ENCODE assay signal across 9 cellular contexts in genomic region chr1:246782120-246782900, GRCh38. TPM values are rescaled to one million over a fixed set of nuclear protein-coding genes. Genes with fewer than 3 reads are reported as not detected.
DNase-seq lines count a peak whose midpoint lies in the region; ATAC-seq and TF ChIP-seq lines count a peak whose summit lies in the region.
"Had no signal": no experiment of that assay in that cellular context is flagged by ENCODE, and none has a peak within 500 bp of the region (broad histone marks: within the 10 kb centered on the region; RNA-seq: fewer than 3 reads in every experiment).

No MANE protein-coding gene starts in this region.

- TF ChIP-seq EP300 in SK-N-SH (IDR thresholded peaks at IDR 0.05; ENCODE audit: borderline replicate concordance in 1 of 2, low read depth in 1 of 2, low read length in 1 of 2): no peak

- POLR2A ChIA-PET in SK-N-SH (lab: Yijun Ruan, JAX): no interaction called here

- H3K9me3 ChIP-seq in SK-N-SH: no peaks in the 10 kb centered on the region

- no peaks in the 10 kb centered on the region for H4K20me1 ChIP-seq in SK-N-SH (ENCODE audit: insufficient read depth)

- no peak overlapping the region for H3K9ac ChIP-seq in SK-N-SH

- H3K27me3 ChIP-seq in SK-N-SH (ENCODE audit: insufficient read depth): no peaks in the 10 kb centered on the region

- no peak overlapping the region for H3K4me2 ChIP-seq in SK-N-SH

- H3K4me3 ChIP-seq in SK-N-SH (ENCODE audit: low read depth in 2 of 2, low read length in 1 of 2): no peak overlapping the region
- H3K4me3 ChIP-seq: lung had no signal

- H3F3A ChIP-seq in SK-N-SH (replicated peaks; ENCODE audit: insufficient read depth): no peaks in the 10 kb centered on the region

- H3K79me2 ChIP-seq in SK-N-SH (ENCODE audit: insufficient read depth): no peaks in the 10 kb centered on the region

- no peaks in the 10 kb centered on the region for H3K9me2 ChIP-seq in SK-N-SH

- 98% methylated on average over 6 of the region's 16 CpGs for WGBS in SK-N-SH (ENCODE audit: low lambda C conversion rate)

- intact Hi-C loops in head of caudate nucleus (cut with DNase I): no loop called here

- no peaks in the 10 kb centered on the region; a peak in 1 of 4 replicates for H3K4me1 ChIP-seq in SK-N-SH (ENCODE audit: control insufficient read depth in 1 of 2, insufficient read depth in 2 of 2, low read depth in 1 of 2, low read length in 1 of 2)

- no peak overlapping the region for H2AFZ ChIP-seq in SK-N-SH (ENCODE audit: low read depth)

- TF ChIP-seq CTCF in SK-N-SH (IDR thresholded peaks at IDR 0.05) (no peak), GM10266 (IDR thresholded peaks at IDR 0.05; ENCODE audit: control insufficient read depth, insufficient read depth, low read depth, missing control alignments) (no peak)

- ATAC-seq in GM19438 (IDR thresholded peaks at IDR 0.05; ENCODE audit: low read depth, unreplicated experiment): peak; percentile 55
- peak; percentile 62 for ATAC-seq in HG03521 (IDR thresholded peaks at IDR 0.05; ENCODE audit: unreplicated experiment)

- CTCF ChIA-PET in SK-N-SH (lab: Yijun Ruan, JAX): no interaction called here

- no peak for TF ChIP-seq RAD21 in SK-N-SH (IDR thresholded peaks at IDR 0.05; ENCODE audit: low read length)

- no peak overlapping the region for H3K27ac ChIP-seq in SK-N-SH (ENCODE audit: low read depth in 2 of 2, low read length in 1 of 2)

- H3K36me3 ChIP-seq in SK-N-SH (replicated peaks in 1 of 2; ENCODE audit: control insufficient read depth in 1 of 2, insufficient read depth in 2 of 2, low read length in 1 of 2): peaks cover 0 to 24% of the 10 kb centered on the region in 2 experiments

- DNase-seq in SK-N-SH (peak; percentile 37), glomerular visceral epithelial cell (ENCODE audit: extremely low spot score) (peak; percentile 20), head of caudate nucleus (no peak), nucleus accumbens (lab: John Stamatoyannopoulos, UW) (no peak), LoVo (ENCODE audit: low spot score) (no peak), GM10266 (ENCODE audit: extremely low spot score) (no peak)

TF ChIP-seq in SK-N-SH, 30 proteins besides CTCF, POLR2A, EP300 and RAD21:
- TF ChIP-seq FOXM1 (IDR thresholded peaks at IDR 0.05; ENCODE audit: low read depth) (no peak), RFX5 (IDR thresholded peaks at IDR 0.05; ENCODE audit: low read length) (no peak), GATA2 (CRISPR knock-in tag; IDR thresholded peaks at IDR 0.05) (no peak), USF2 (IDR thresholded peaks at IDR 0.05; ENCODE audit: borderline replicate concordance, low read depth, low read length) (no peak), TEAD4 (IDR thresholded peaks at IDR 0.05; ENCODE audit: borderline replicate concordance, insufficient read depth) (no peak), RCOR1 (IDR thresholded peaks at IDR 0.05; ENCODE audit: low read length) (no peak), IRF3 (IDR thresholded peaks at IDR 0.05; ENCODE audit: low read depth, low read length) (no peak), FOSL2 (IDR thresholded peaks at IDR 0.05; ENCODE audit: borderline replicate concordance, low read depth) (no peak), JUND (IDR thresholded peaks at IDR 0.05) (no peak), EZH2phosphoT487 (IDR thresholded peaks at IDR 0.05; ENCODE audit: borderline replicate concordance, low read depth) (no peak), FOXJ3 (CRISPR knock-in tag; IDR thresholded peaks at IDR 0.05) (no peak), NFIC (IDR thresholded peaks at IDR 0.05; ENCODE audit: borderline replicate concordance) (no peak), MXI1 (IDR thresholded peaks at IDR 0.05; ENCODE audit: low read depth, low read length) (no peak), TAF1 (IDR thresholded peaks at IDR 0.05; ENCODE audit: borderline replicate concordance, low read depth, low read length) (no peak)
- TF ChIP-seq, protein P1, sequence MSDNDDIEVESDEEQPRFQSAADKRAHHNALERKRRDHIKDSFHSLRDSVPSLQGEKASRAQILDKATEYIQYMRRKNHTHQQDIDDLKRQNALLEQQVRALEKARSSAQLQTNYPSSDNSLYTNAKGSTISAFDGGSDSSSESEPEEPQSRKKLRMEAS (IDR thresholded peaks at IDR 0.05; ENCODE audit: low read depth): no peak
- TF ChIP-seq, protein P2, sequence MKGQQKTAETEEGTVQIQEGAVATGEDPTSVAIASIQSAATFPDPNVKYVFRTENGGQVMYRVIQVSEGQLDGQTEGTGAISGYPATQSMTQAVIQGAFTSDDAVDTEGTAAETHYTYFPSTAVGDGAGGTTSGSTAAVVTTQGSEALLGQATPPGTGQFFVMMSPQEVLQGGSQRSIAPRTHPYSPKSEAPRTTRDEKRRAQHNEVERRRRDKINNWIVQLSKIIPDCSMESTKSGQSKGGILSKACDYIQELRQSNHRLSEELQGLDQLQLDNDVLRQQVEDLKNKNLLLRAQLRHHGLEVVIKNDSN (IDR thresholded peaks at IDR 0.05; ENCODE audit: borderline replicate concordance, low read depth): no peak
- TF ChIP-seq, protein P3, sequence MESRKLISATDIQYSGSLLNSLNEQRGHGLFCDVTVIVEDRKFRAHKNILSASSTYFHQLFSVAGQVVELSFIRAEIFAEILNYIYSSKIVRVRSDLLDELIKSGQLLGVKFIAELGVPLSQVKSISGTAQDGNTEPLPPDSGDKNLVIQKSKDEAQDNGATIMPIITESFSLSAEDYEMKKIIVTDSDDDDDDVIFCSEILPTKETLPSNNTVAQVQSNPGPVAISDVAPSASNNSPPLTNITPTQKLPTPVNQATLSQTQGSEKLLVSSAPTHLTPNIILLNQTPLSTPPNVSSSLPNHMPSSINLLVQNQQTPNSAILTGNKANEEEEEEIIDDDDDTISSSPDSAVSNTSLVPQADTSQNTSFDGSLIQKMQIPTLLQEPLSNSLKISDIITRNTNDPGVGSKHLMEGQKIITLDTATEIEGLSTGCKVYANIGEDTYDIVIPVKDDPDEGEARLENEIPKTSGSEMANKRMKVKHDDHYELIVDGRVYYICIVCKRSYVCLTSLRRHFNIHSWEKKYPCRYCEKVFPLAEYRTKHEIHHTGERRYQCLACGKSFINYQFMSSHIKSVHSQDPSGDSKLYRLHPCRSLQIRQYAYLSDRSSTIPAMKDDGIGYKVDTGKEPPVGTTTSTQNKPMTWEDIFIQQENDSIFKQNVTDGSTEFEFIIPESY (IDR thresholded peaks at IDR 0.05; ENCODE audit: borderline replicate concordance, low read depth): no peak

RNA-seq across cellular contexts. Expression of gene SCCPDH, which starts 58.1 kb away (rescaled TPM):
- 32.2 and 36.0 TPM in 2 replicates for polyA plus RNA-seq in SK-N-SH (2012; rRNA removed)
- polyA plus RNA-seq in SK-N-SH (2012; cell fraction: cytosol; rRNA removed): 44.4 and 47.9 TPM in 2 replicates
- polyA plus RNA-seq in SK-N-SH (2012; cell fraction: nucleus; rRNA removed): 15.9 and 19.3 TPM in 2 replicates

Comparison
In these comparisons a context has a peak if more than half of its experiments do, and no peak if none do; other contexts are left out.
1. DNase-seq: peak in SK-N-SH (single experiment) and glomerular visceral epithelial cell (single experiment); none in head of caudate nucleus (0 of 42), nucleus accumbens (0 of 56), LoVo (single experiment) and GM10266 (single experiment).